Comparison of ENCODE assay signal across 21 cellular contexts in the genomic region with DNA sequence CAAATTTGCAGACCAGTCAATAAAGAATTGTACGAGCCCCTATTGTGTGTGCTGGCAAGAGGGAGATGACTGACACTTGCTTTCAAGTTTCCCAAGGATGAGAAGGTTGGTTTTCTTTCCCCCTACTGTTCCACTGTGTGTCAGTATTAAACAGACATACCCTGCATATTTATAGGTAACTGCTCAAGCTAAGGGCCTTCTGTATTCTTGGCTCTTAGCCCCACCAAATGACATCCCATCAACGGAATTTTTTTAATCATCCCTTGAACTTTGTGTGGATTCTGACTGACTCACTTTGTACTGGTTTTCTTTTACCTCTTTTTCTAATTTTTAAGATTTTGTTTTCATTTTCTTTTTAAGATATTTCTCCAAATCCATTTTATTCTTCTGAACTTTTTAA.
A peak's percentile ranks its signal among the peaks of the same experiment; 100 is the strongest.
DNase-seq lines count a peak whose midpoint lies in the region; ATAC-seq, FAIRE-seq and TF ChIP-seq lines count a peak whose summit lies in the region.
"Had no signal": no experiment of that assay in that cellular context is flagged by ENCODE, and none has a peak within 500 bp of the region (broad histone marks: within the 10 kb centered on the region; RNA-seq: fewer than 3 reads in every experiment).

No MANE protein-coding gene starts in this region.

- H3K4me2 ChIP-seq in astrocyte (ENCODE audit: low read length) = peak overlapping the region; percentile 44

- no peak overlapping the region for H3K4me3 ChIP-seq in astrocyte (ENCODE audit: insufficient read depth, low read depth, low read length)
- H3K4me3 ChIP-seq: K562 had no signal

- H3K27me3 Mint-ChIP-seq in astrocyte (ENCODE audit: low read depth, unreplicated experiment) = peaks cover 5% of the 10 kb centered on the region
- peaks cover 28% of the 10 kb centered on the region for H3K27me3 Mint-ChIP-seq in T-helper 17 cell

- H3K27ac ChIP-seq in astrocyte (ENCODE audit: low read depth, low read length) = peak overlapping the region; percentile 43
- H3K27ac ChIP-seq: WERI-Rb-1 had no signal

- H3K9me3 Mint-ChIP-seq in astrocyte (ENCODE audit: unreplicated experiment) = no peaks in the 10 kb centered on the region
- H3K9me3 Mint-ChIP-seq: activated naive CD4-positive, alpha-beta T cell treated with anti-CD3 and anti-CD28 coated beads, Interleukin-2, amount 50 U/mL, for 72 hours; activated T-cell treated with anti-CD3 and anti-CD28 coated beads, Interleukin-2, amount 50 U/mL, for 72 hours; central memory CD8-positive, alpha-beta T cell; nephron; stimulated activated naive CD8-positive, alpha-beta T cell treated with anti-CD3 and anti-CD28 coated beads, Interleukin-15, amount 100 ng/mL, for 72 hours had no signal

- peak; percentile 75 for FAIRE-seq in astrocyte (lab: Jason Lieb, UNC)
- FAIRE-seq: K562 had no signal

- H3K79me2 ChIP-seq in astrocyte (ENCODE audit: insufficient read depth, low read length) = no peaks in the 10 kb centered on the region

- H3K36me3 Mint-ChIP-seq in astrocyte (ENCODE audit: low read depth, unreplicated experiment) (no peaks in the 10 kb centered on the region), T-helper 17 cell (ENCODE audit: low read depth) (no peaks in the 10 kb centered on the region)
- H3K36me3 Mint-ChIP-seq: activated naive CD4-positive, alpha-beta T cell treated with anti-CD3 and anti-CD28 coated beads, Interleukin-2, amount 50 U/mL, for 72 hours had no signal

- no peaks in the 10 kb centered on the region for H4K20me1 ChIP-seq in astrocyte (ENCODE audit: insufficient read depth, low read length)

- TF ChIP-seq CTCF in astrocyte (IDR thresholded peaks at IDR 0.05; ENCODE audit: insufficient read depth, low read depth, low read length) = no peak

- DNase-seq in AG08396 (ENCODE audit: low spot score) (peak; percentile 27), HS-5 (ENCODE audit: low read depth) (peak; percentile 76), astrocyte (ENCODE audit: low read depth) (peak; percentile 74), kidney tubule cell (ENCODE audit: low spot score) (peak; percentile 70), T-helper 9 cell (no peak), HuH-7 (ENCODE audit: low spot score) (no peak), T-helper 17 cell (no peak)
- DNase-seq: activated CD8-positive, alpha-beta T cell treated with anti-CD3 and anti-CD28 coated beads, Interleukin-2, amount 10 ng/mL, durations not matched to agents 7 days and 5 days; activated T-cell treated with anti-CD3 and anti-CD28 coated beads, Interleukin-2, amount 50 U/mL, for 72 hours; Caco-2; effector CD8-positive, alpha-beta T cell; mesendoderm; NCI-H1105; NCI-H2171; stimulated activated naive CD8-positive, alpha-beta T cell treated with anti-CD3 and anti-CD28 coated beads, Interleukin-15, amount 100 ng/mL, for 72 hours; WERI-Rb-1 had no signal

- ATAC-seq in HG02852 (IDR thresholded peaks at IDR 0.05; ENCODE audit: unreplicated experiment) (no peak), T-helper 17 cell (no peak)
- ATAC-seq: activated CD8-positive, alpha-beta T cell treated with anti-CD3 and anti-CD28 coated beads, Interleukin-2, amount 10 ng/mL, durations not matched to agents 7 days and 5 days; activated naive CD4-positive, alpha-beta T cell treated with anti-CD3 and anti-CD28 coated beads, Interleukin-2, amount 50 U/mL, for 72 hours; activated T-cell treated with anti-CD3 and anti-CD28 coated beads, Interleukin-2, amount 50 U/mL, for 72 hours; K562; stimulated activated naive CD8-positive, alpha-beta T cell treated with anti-CD3 and anti-CD28 coated beads, Interleukin-15, amount 100 ng/mL, for 72 hours had no signal

- H3K9me3 ChIP-seq in astrocyte (ENCODE audit: insufficient read depth, low read depth, low read length) (no peaks in the 10 kb centered on the region), T-helper 17 cell (ENCODE audit: control insufficient read depth, low read length, poor library complexity, severe bottlenecking) (no peaks in the 10 kb centered on the region)
- H3K9me3 ChIP-seq: Caco-2 had no signal

- H3K36me3 ChIP-seq in astrocyte (ENCODE audit: insufficient read depth, low read length) = no peaks in the 10 kb centered on the region
- H3K36me3 ChIP-seq: WERI-Rb-1 had no signal

- H3K4me3 Mint-ChIP-seq in astrocyte (ENCODE audit: unreplicated experiment) (no peak overlapping the region), T-helper 17 cell (no peak overlapping the region)
- H3K4me3 Mint-ChIP-seq: activated CD8-positive, alpha-beta T cell treated with anti-CD3 and anti-CD28 coated beads, Interleukin-2, amount 10 ng/mL, durations not matched to agents 7 days and 5 days; activated T-cell treated with anti-CD3 and anti-CD28 coated beads, Interleukin-2, amount 50 U/mL, for 72 hours; central memory CD8-positive, alpha-beta T cell; nephron; stimulated activated naive CD8-positive, alpha-beta T cell treated with anti-CD3 and anti-CD28 coated beads, Interleukin-15, amount 100 ng/mL, for 72 hours had no signal

- H2AFZ ChIP-seq in astrocyte (ENCODE audit: low read depth, low read length) = no peak overlapping the region

- no peak overlapping the region for H3K9ac ChIP-seq in astrocyte (ENCODE audit: low read length)

- peaks cover 5% of the 10 kb centered on the region for H3K4me1 Mint-ChIP-seq in astrocyte (ENCODE audit: low read depth, unreplicated experiment)
- no peaks in the 10 kb centered on the region for H3K4me1 Mint-ChIP-seq in T-helper 17 cell
- H3K4me1 Mint-ChIP-seq: central memory CD8-positive, alpha-beta T cell; stimulated activated naive CD8-positive, alpha-beta T cell treated with anti-CD3 and anti-CD28 coated beads, Interleukin-15, amount 100 ng/mL, for 72 hours had no signal

- H3K27ac Mint-ChIP-seq in astrocyte (ENCODE audit: unreplicated experiment) (no peak overlapping the region), T-helper 17 cell (no peak overlapping the region)
- H3K27ac Mint-ChIP-seq: activated CD8-positive, alpha-beta T cell treated with anti-CD3 and anti-CD28 coated beads, Interleukin-2, amount 10 ng/mL, durations not matched to agents 7 days and 5 days; activated naive CD4-positive, alpha-beta T cell treated with anti-CD3 and anti-CD28 coated beads, Interleukin-2, amount 50 U/mL, for 72 hours; activated T-cell treated with anti-CD3 and anti-CD28 coated beads, Interleukin-2, amount 50 U/mL, for 72 hours; nephron; stimulated activated naive CD8-positive, alpha-beta T cell treated with anti-CD3 and anti-CD28 coated beads, Interleukin-15, amount 100 ng/mL, for 72 hours had no signal

- H3K27me3 ChIP-seq in astrocyte (ENCODE audit: insufficient read depth, low read length) = no peaks in the 10 kb centered on the region

- peaks cover 3% of the 10 kb centered on the region for H3K4me1 ChIP-seq in astrocyte (ENCODE audit: insufficient read depth, low read length)
- H3K4me1 ChIP-seq: Caco-2 had no signal

Comparison
In these comparisons a context has a peak if more than half of its experiments do, and no peak if none do; other contexts are left out.
1. DNase-seq: peak in AG08396 (single experiment), HS-5 (single experiment), astrocyte (single experiment) and kidney tubule cell (single experiment); none in T-helper 9 cell (single experiment), HuH-7 (single experiment) and T-helper 17 cell (0 of 3).